ENCODE assay signal across 8 cellular contexts in genomic region chr22:25235547-25236290, GRCh38. TPM values are rescaled to one million over a fixed set of nuclear protein-coding genes. Genes with fewer than 3 reads are reported as not detected.
DNase-seq lines count a peak whose midpoint lies in the region; ATAC-seq, FAIRE-seq and TF ChIP-seq lines count a peak whose summit lies in the region.

No MANE protein-coding gene starts in this region.

- H3K4me3 ChIP-seq in CD4-positive, alpha-beta memory T cell (ENCODE audit: low read length in 2 of 2) = no peak overlapping the region
- no peak overlapping the region for H3K4me3 ChIP-seq in kidney (ENCODE audit: low read length in 2 of 2)

- H3K4me1 ChIP-seq in CD4-positive, alpha-beta memory T cell (ENCODE audit: insufficient read depth, low read length) = no peaks in the 10 kb centered on the region
- no peaks in the 10 kb centered on the region for H3K4me1 ChIP-seq in kidney (ENCODE audit: control insufficient read depth in 1 of 2, insufficient read depth in 1 of 2, low read depth in 1 of 2, low read length in 2 of 2)

- DNase-seq in CD4-positive, alpha-beta memory T cell = peak in 4 of 5 donors; percentile 36 to 49 (median 46)
- DNase-seq in H54 (ENCODE audit: insufficient read length, low spot score) = peak; percentile 92
- DNase-seq in NCI-H2171 treated with DMSO at 0.1 percent for 48 hours (lab: John Stamatoyannopoulos, UW) = peak; percentile 78
- peak; percentile 56 for DNase-seq in activated B cell treated with CpG ODN at 0.5 μM for 24 hours
- DNase-seq in central memory CD4-positive, alpha-beta T cell = peak; percentile 24
- peak; percentile 84 for DNase-seq in kidney
- DNase-seq in stimulated activated CD4-positive, alpha-beta T cell treated with anti-CD3 and anti-CD28 coated beads, Interleukin-2, amount 100 ng/mL, for 4 hours (ENCODE audit: low read depth) = peak; percentile 32

- no peak for TF ChIP-seq CTCF in activated B cell treated with CpG ODN at 0.5 μM for 24 hours (IDR thresholded peaks at IDR 0.05)
- peak; percentile 65 for TF ChIP-seq CTCF in kidney (IDR thresholded peaks at IDR 0.05; ENCODE audit: borderline replicate concordance, extremely low read depth, insufficient read depth)

- FAIRE-seq in H54 (lab: Jason Lieb, UNC) (no peak), kidney (lab: Jason Lieb, UNC) (no peak)

- POLR2A ChIA-PET in CD4-positive, alpha-beta memory T cell (lab: Charles Lee; ENCODE audit: partially characterized antibody) = no interaction called here
- POLR2A ChIA-PET in activated B cell treated with CpG ODN at 0.5 μM for 24 hours (lab: Charles Lee) = no interaction called here

- no peaks in the 10 kb centered on the region for H3K9me3 ChIP-seq in CD4-positive, alpha-beta memory T cell (ENCODE audit: control insufficient read depth in 1 of 2, low read length in 2 of 2)
- no peaks in the 10 kb centered on the region for H3K9me3 ChIP-seq in kidney (ENCODE audit: control insufficient read depth in 1 of 2, low read length in 2 of 2)

- H3K27me3 ChIP-seq in CD4-positive, alpha-beta memory T cell (ENCODE audit: insufficient read depth, low read length) = peaks cover 5% of the 10 kb centered on the region

- intact Hi-C loops in CD4-positive, alpha-beta memory T cell (cut with micrococcal nuclease) = loop anchor here (10.0 kb wide), 1 partner anchor 539 kb away; no protein-coding TSS in a partner anchor
- intact Hi-C loops in activated B cell treated with CpG ODN at 0.5 μM for 24 hours (cut with micrococcal nuclease) (loop anchor here (2.0 kb wide), 3 partner anchors 47 to 1095 kb away; no protein-coding TSS in a partner anchor), kidney (cut with DNase I) (loop anchor here (10.0 kb wide), 1 partner anchor 539 kb away; no protein-coding TSS in a partner anchor)

- H3K4me1 Mint-ChIP-seq in CD4-positive, alpha-beta memory T cell = peaks cover 0 to 6% (median under 1%) of the 10 kb centered on the region in 4 donors
- peaks cover 6% of the 10 kb centered on the region for H3K4me1 Mint-ChIP-seq in activated B cell treated with CpG ODN at 0.5 μM for 24 hours

- ATAC-seq in activated B cell treated with CpG ODN at 0.5 μM for 24 hours (ENCODE audit: low read depth) = peak; percentile 89
- ATAC-seq in HG02884 (IDR thresholded peaks at IDR 0.05; ENCODE audit: unreplicated experiment) = no peak

- no peak overlapping the region for H3K9ac ChIP-seq in kidney (ENCODE audit: low read length in 2 of 2)

- no peaks in the 10 kb centered on the region for H3K36me3 Mint-ChIP-seq in CD4-positive, alpha-beta memory T cell
- H3K36me3 Mint-ChIP-seq in activated B cell treated with CpG ODN at 0.5 μM for 24 hours (ENCODE audit: low read depth) = no peaks in the 10 kb centered on the region

- CTCF ChIA-PET in CD4-positive, alpha-beta memory T cell (lab: Charles Lee; ENCODE audit: partially characterized antibody) = interaction anchor here (1.5 to 1.6 kb wide), 2 partner anchors 22 to 1095 kb away, joined by 3 to 4 read pairs; no protein-coding TSS in a partner anchor
- CTCF ChIA-PET in activated B cell treated with CpG ODN at 0.5 μM for 24 hours (lab: Charles Lee) = interaction anchor here (1.0 to 1.4 kb wide), 4 partner anchors 96 to 121 kb away, joined by 3 to 4 read pairs (median 3); no protein-coding TSS in a partner anchor

- H3K27me3 Mint-ChIP-seq in CD4-positive, alpha-beta memory T cell = peaks cover 32 to 39% of the 10 kb centered on the region in 2 donors
- H3K27me3 Mint-ChIP-seq in activated B cell treated with CpG ODN at 0.5 μM for 24 hours = peaks cover 29% of the 10 kb centered on the region

- H3K9me3 Mint-ChIP-seq in CD4-positive, alpha-beta memory T cell = no peaks in the 10 kb centered on the region
- no peaks in the 10 kb centered on the region for H3K9me3 Mint-ChIP-seq in activated B cell treated with CpG ODN at 0.5 μM for 24 hours

- no peak overlapping the region for H3K27ac Mint-ChIP-seq in CD4-positive, alpha-beta memory T cell
- H3K27ac Mint-ChIP-seq in activated B cell treated with CpG ODN at 0.5 μM for 24 hours = no peak overlapping the region

- no peak overlapping the region for H3K27ac ChIP-seq in CD4-positive, alpha-beta memory T cell (ENCODE audit: low read depth, low read length)
- no peak overlapping the region for H3K27ac ChIP-seq in kidney (ENCODE audit: low read depth in 2 of 2, low read length in 2 of 2)

- H3K36me3 ChIP-seq in CD4-positive, alpha-beta memory T cell (ENCODE audit: insufficient read depth, low read length) = no peaks in the 10 kb centered on the region
- no peaks in the 10 kb centered on the region for H3K36me3 ChIP-seq in kidney (ENCODE audit: control insufficient read depth in 1 of 2, insufficient read depth in 2 of 2, low read length in 2 of 2)

- peak overlapping the region in 3 of 8 donors; percentile 21 to 65 (median 26) for H3K4me3 Mint-ChIP-seq in CD4-positive, alpha-beta memory T cell
- no peak overlapping the region for H3K4me3 Mint-ChIP-seq in activated B cell treated with CpG ODN at 0.5 μM for 24 hours

- no peak for TF ChIP-seq POLR2A in H54 (IDR thresholded peaks at IDR 0.05; ENCODE audit: low read depth, low read length)

RNA-seq across cellular contexts. Expression of gene CRYBB2, which starts 16.3 kb away (rescaled TPM):
- total RNA-seq in CD4-positive, alpha-beta memory T cell = not detected
- not detected for polyA plus RNA-seq in CD4-positive, alpha-beta memory T cell
- total RNA-seq in activated B cell treated with CpG ODN at 0.5 μM for 24 hours (not detected in 2 replicates), kidney (not detected)
- polyA plus RNA-seq in kidney (ENCODE audit: insufficient read depth, low read depth, low replicate concordance) = 0.67 TPM

RNA-seq across cellular contexts. Expression of gene CRYBB3, which starts 36.1 kb away (rescaled TPM):
- not detected for total RNA-seq in CD4-positive, alpha-beta memory T cell
- polyA plus RNA-seq in CD4-positive, alpha-beta memory T cell = not detected
- total RNA-seq in activated B cell treated with CpG ODN at 0.5 μM for 24 hours (not detected in 2 replicates), kidney (not detected)
- 5.3 TPM for polyA plus RNA-seq in kidney (ENCODE audit: insufficient read depth, low read depth, low replicate concordance)

Comparison
In these comparisons a context has a peak if more than half of its experiments do, and no peak if none do; other contexts are left out.
1. DNase-seq: peak in every context shown above with its lines; median percentile 92 in H54; 84 in kidney; 78 in NCI-H2171 treated with DMSO at 0.1 percent for 48 hours; 56 in activated B cell treated with CpG ODN at 0.5 μM for 24 hours; 46 in CD4-positive, alpha-beta memory T cell; 32 in stimulated activated CD4-positive, alpha-beta T cell treated with anti-CD3 and anti-CD28 coated beads, Interleukin-2, amount 100 ng/mL, for 4 hours; 24 in central memory CD4-positive, alpha-beta T cell.